15 cellular contexts compared by ENCODE assay signal in genomic region chr2:225566798-225567197, GRCh38.
DNase-seq lines count a peak whose midpoint lies in the region; ATAC-seq and TF ChIP-seq lines count a peak whose summit lies in the region.
"Had no signal": no experiment of that assay in that cellular context is flagged by ENCODE, and none has a peak within 500 bp of the region (broad histone marks: within the 10 kb centered on the region; RNA-seq: fewer than 3 reads in every experiment).

No MANE protein-coding gene starts in this region.

- TF ChIP-seq CTCF in type B pancreatic cell (conservative IDR thresholded peaks at IDR 0.05) = no peak

- H3K27ac Mint-ChIP-seq in type B pancreatic cell = peak overlapping the region; percentile 16
- no peak overlapping the region for H3K27ac Mint-ChIP-seq in effector memory CD8-positive, alpha-beta T cell
- H3K27ac Mint-ChIP-seq: activated CD8-positive, alpha-beta T cell treated with anti-CD3 and anti-CD28 coated beads for 36 hours; GM23338; stimulated activated naive B cell treated with anti-CD40 and anti-IgM and Interleukin-4, amounts not matched to agents 10 μg/mL and 1 μg/mL and 100 μg/mL, for 72 hours had no signal

- DNase-seq in NCI-H345 (lab: John Stamatoyannopoulos, UW) (peak; percentile 6), NCI-H345 treated with DMSO at 0.1 percent for 48 hours (lab: John Stamatoyannopoulos, UW; ENCODE audit: unreplicated experiment) (no peak), NCI-H2081 treated with DMSO at 0.1 percent for 48 hours (lab: John Stamatoyannopoulos, UW) (peak; percentile 5), epithelial cell of prostate (ENCODE audit: low read depth, low spot score) (peak; percentile 24), type B pancreatic cell (ENCODE audit: extremely low spot score, unreplicated experiment) (no peak), NCI-H82 treated with DMSO at 0.1 percent for 48 hours (lab: John Stamatoyannopoulos, UW; ENCODE audit: unreplicated experiment) (no peak)
- DNase-seq in effector memory CD8-positive, alpha-beta T cell = no peak
- DNase-seq: activated CD8-positive, alpha-beta T cell treated with anti-CD3 and anti-CD28 coated beads for 36 hours; dermis blood vessel endothelial cell; NCI-H1105; occipital lobe; stimulated activated naive B cell treated with anti-CD40 and anti-IgM and Interleukin-4, amounts not matched to agents 10 μg/mL and 1 μg/mL and 100 μg/mL, for 72 hours had no signal

- H3K9me3 Mint-ChIP-seq in type B pancreatic cell = peaks cover 2% of the 10 kb centered on the region
- H3K9me3 Mint-ChIP-seq in effector memory CD8-positive, alpha-beta T cell = no peaks in the 10 kb centered on the region

- H3K4me3 Mint-ChIP-seq in type B pancreatic cell = no peak overlapping the region
- H3K4me3 Mint-ChIP-seq in effector memory CD8-positive, alpha-beta T cell = no peak overlapping the region
- H3K4me3 Mint-ChIP-seq: activated CD8-positive, alpha-beta T cell treated with anti-CD3 and anti-CD28 coated beads for 36 hours; GM23338; stimulated activated naive B cell treated with anti-CD40 and anti-IgM and Interleukin-4, amounts not matched to agents 10 μg/mL and 1 μg/mL and 100 μg/mL, for 72 hours had no signal

- H3K36me3 Mint-ChIP-seq in type B pancreatic cell = no peaks in the 10 kb centered on the region
- no peaks in the 10 kb centered on the region for H3K36me3 Mint-ChIP-seq in effector memory CD8-positive, alpha-beta T cell (ENCODE audit: insufficient read depth)

- H3K4me1 Mint-ChIP-seq in type B pancreatic cell (ENCODE audit: unreplicated experiment) = no peaks in the 10 kb centered on the region
- H3K4me1 Mint-ChIP-seq in effector memory CD8-positive, alpha-beta T cell (ENCODE audit: low read depth in 2 of 2) = no peaks in the 10 kb centered on the region

- no peak for ATAC-seq in HG03442 (IDR thresholded peaks at IDR 0.05; ENCODE audit: unreplicated experiment)
- no peak for ATAC-seq in effector memory CD8-positive, alpha-beta T cell (replicated peaks)
- ATAC-seq: activated CD8-positive, alpha-beta T cell treated with anti-CD3 and anti-CD28 coated beads for 36 hours; GM23338; stimulated activated naive B cell treated with anti-CD40 and anti-IgM and Interleukin-4, amounts not matched to agents 10 μg/mL and 1 μg/mL and 100 μg/mL, for 72 hours had no signal

- H3K27ac ChIP-seq in epithelial cell of prostate = no peak overlapping the region
- H3K27ac ChIP-seq: ascending aorta had no signal

- peaks cover 10% of the 10 kb centered on the region for H3K27me3 Mint-ChIP-seq in type B pancreatic cell
- H3K27me3 Mint-ChIP-seq in effector memory CD8-positive, alpha-beta T cell = peaks cover 0 to 19% of the 10 kb centered on the region in 2 donors

Comparison
In these comparisons a context has a peak if more than half of its experiments do, and no peak if none do; other contexts are left out.
1. DNase-seq: peak in NCI-H345 (single experiment), NCI-H2081 treated with DMSO at 0.1 percent for 48 hours (single experiment) and epithelial cell of prostate (single experiment); none in NCI-H345 treated with DMSO at 0.1 percent for 48 hours (single experiment), type B pancreatic cell (single experiment), effector memory CD8-positive, alpha-beta T cell (0 of 3) and NCI-H82 treated with DMSO at 0.1 percent for 48 hours (single experiment).